Comparison of ENCODE assay signal across 1 cellular context in genomic region chr2:66421618-66422017, GRCh38.
TF ChIP-seq lines count a peak whose summit lies in the region.

No MANE protein-coding gene starts in this region.

TF ChIP-seq in K562, 482 proteins besides CTCF, POLR2A, EP300 and RAD21:
- TF ChIP-seq ZNF316 (IDR thresholded peaks at IDR 0.05) (peak; percentile 80), SP2 (IDR thresholded peaks at IDR 0.05; ENCODE audit: extremely low read depth, low read depth, low read length, poor library complexity, severe bottlenecking) (no peak), MAFG (tag; conservative IDR thresholded peaks at IDR 0.05) (peak; percentile 82), ZBTB7A (IDR thresholded peaks at IDR 0.05; ENCODE audit: borderline replicate concordance, control insufficient read depth, low read depth, low read length) (no peak), NFIC (IDR thresholded peaks at IDR 0.05) (no peak)
TF ChIP-seq in K562: peak in this region for 2.
